Comparison of ENCODE assay signal across 9 cellular contexts in the genomic region with DNA sequence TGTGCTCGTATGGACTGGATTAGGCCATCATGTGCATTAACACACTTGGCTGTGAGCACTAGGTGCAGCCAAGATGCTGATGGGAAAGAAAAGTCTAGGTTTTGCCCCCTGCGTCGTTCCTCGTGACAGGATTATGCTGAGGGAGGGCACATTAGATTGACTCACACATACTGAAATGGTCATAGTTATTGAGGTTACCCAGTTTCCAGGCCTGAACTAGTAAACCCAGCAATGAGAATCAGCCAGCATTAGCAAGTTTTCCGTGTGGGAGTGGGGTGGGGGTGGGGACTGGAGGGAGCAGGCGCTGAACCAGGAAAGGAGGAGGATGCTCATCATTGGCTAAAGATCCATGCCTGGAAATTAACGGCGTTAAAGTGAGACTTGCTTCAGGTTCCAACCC.
A peak's percentile ranks its signal among the peaks of the same experiment; 100 is the strongest.
DNase-seq lines count a peak whose midpoint lies in the region; ATAC-seq and TF ChIP-seq lines count a peak whose summit lies in the region.
"Had no signal": no experiment of that assay in that cellular context is flagged by ENCODE, and none has a peak within 500 bp of the region (broad histone marks: within the 10 kb centered on the region; RNA-seq: fewer than 3 reads in every experiment).

No MANE protein-coding gene starts in this region.

- no peak overlapping the region for H3K27ac ChIP-seq in HUES6 (ENCODE audit: low read depth, low read length)
- H3K27ac ChIP-seq in stomach: peak overlapping the region; percentile 85 to 98 (median 96)

- H3K36me3 ChIP-seq in HUES6 (ENCODE audit: control insufficient read depth, insufficient read depth, low read length) (no peaks in the 10 kb centered on the region), stomach (no peaks in the 10 kb centered on the region)

- peak; percentile 59 for DNase-seq in MCF 10A (ENCODE audit: unreplicated experiment)
- DNase-seq in kidney tubule cell (ENCODE audit: low spot score): peak; percentile 22
- no peak for DNase-seq in stomach
- DNase-seq in GM19240 (ENCODE audit: insufficient read length, low spot score): no peak
- DNase-seq: activated CD4-positive, alpha-beta T cell treated with anti-CD3 and anti-CD28 coated beads, Interleukin-2, amount 50 U/mL, for 4 hours had no signal

- H3K27me3 ChIP-seq in HUES6 (ENCODE audit: control insufficient read depth, insufficient read depth, low read length) (0 out of 2 replicates have a peak, but pooled peaks cover 3% of the 10 kb centered on the region), stomach (no peaks in the 10 kb centered on the region)

- CTCF ChIA-PET in MCF 10A (lab: Yijun Ruan, JAX): interaction anchor here (0.6 to 14.5 kb wide), 11 partner anchors 32 to 1209 kb away, joined by 3 to 240 read pairs (median 3); no protein-coding TSS in a partner anchor

- TF ChIP-seq POLR2A in stomach (IDR thresholded peaks at IDR 0.05): no peak

- WGBS in stomach, 5 donors: 61 to 72% (median 69%) methylated on average over 8 of the region's 8 CpGs

- POLR2A ChIA-PET in MCF 10A (lab: Yijun Ruan, JAX): interaction anchor here (0.6 to 13.3 kb wide), 25 partner anchors 14 to 1208 kb away, joined by 3 to 252 read pairs (median 8); partner anchors contain the start of gene BCL6

- no peaks in the 10 kb centered on the region for H3K36me3 Mint-ChIP-seq in MCF 10A (ENCODE audit: insufficient read depth, unreplicated experiment)

- H3K4me3 Mint-ChIP-seq in MCF 10A (ENCODE audit: unreplicated experiment): peak overlapping the region; percentile 71

- no peak for TF ChIP-seq EP300 in stomach (IDR thresholded peaks at IDR 0.05)

- H3K4me1 ChIP-seq in HUES6 (ENCODE audit: control insufficient read depth, insufficient read depth, low read length) (peaks cover 21% of the 10 kb centered on the region), stomach (peaks cover 41 to 66% (median 58%) of the 10 kb centered on the region in 4 donors)

- no peak for ATAC-seq in HG03354 (IDR thresholded peaks at IDR 0.05; ENCODE audit: poor library complexity, severe bottlenecking, unreplicated experiment)
- no peak for ATAC-seq in HG03039 (IDR thresholded peaks at IDR 0.05; ENCODE audit: unreplicated experiment)
- ATAC-seq in GM19455 (IDR thresholded peaks at IDR 0.05; ENCODE audit: unreplicated experiment): no peak

- peak overlapping the region; percentile 83 for H3K4me3 ChIP-seq in HUES6 (ENCODE audit: low read depth, low read length)
- peak overlapping the region; percentile 38 to 45 (median 40) for H3K4me3 ChIP-seq in stomach

- H3K27ac Mint-ChIP-seq in MCF 10A (ENCODE audit: low read depth, unreplicated experiment): peak overlapping the region; percentile 96

- intact Hi-C loops in MCF 10A (cut with micrococcal nuclease) (loop anchor here (1.0 to 5.0 kb wide), 2 partner anchors 47 to 660 kb away; no protein-coding TSS in a partner anchor), stomach (cut with DNase I; ENCODE audit: low total_unique reads) (loop anchor here (10.0 kb wide), 1 partner anchor 1212 kb away; no protein-coding TSS in a partner anchor)

- TF ChIP-seq CTCF in MCF 10A (IDR thresholded peaks at IDR 0.05; ENCODE audit: unreplicated experiment) (no peak), stomach (IDR thresholded peaks at IDR 0.05) (no peak)

- H3K4me1 Mint-ChIP-seq in MCF 10A (ENCODE audit: insufficient read depth, unreplicated experiment): peaks cover 61% of the 10 kb centered on the region

- H3K27me3 Mint-ChIP-seq in MCF 10A (ENCODE audit: insufficient read depth, unreplicated experiment): no peaks in the 10 kb centered on the region

- H3K9me3 ChIP-seq in HUES6 (ENCODE audit: control insufficient read depth, insufficient read depth, low read depth, low read length) (no peaks in the 10 kb centered on the region), stomach (no peaks in the 10 kb centered on the region)

- BruUV-seq in MCF 10A (replicated peaks; lab: Mats Ljungman, UMichigan): TSS peak; percentile 67

- H3K9me3 Mint-ChIP-seq in MCF 10A (ENCODE audit: unreplicated experiment): peaks cover 5% of the 10 kb centered on the region

- H3K9ac ChIP-seq in HUES6 (ENCODE audit: low read length): no peak overlapping the region

Comparison
In these comparisons a context has a peak if more than half of its experiments do, and no peak if none do; other contexts are left out.
1. DNase-seq: peak in MCF 10A (single experiment) and kidney tubule cell (single experiment); none in stomach (single experiment) and GM19240 (single experiment).